Comparison of ENCODE assay signal across 8 cellular contexts in genomic region chr3:4985330-4986174, GRCh38. TPM values are rescaled to one million over a fixed set of nuclear protein-coding genes. Genes with fewer than 3 reads are reported as not detected.
DNase-seq lines count a peak whose midpoint lies in the region; ATAC-seq and TF ChIP-seq lines count a peak whose summit lies in the region.

No MANE protein-coding gene starts in this region.

- H3K36me3 ChIP-seq in effector memory CD4-positive, alpha-beta T cell (ENCODE audit: control insufficient read depth, insufficient read depth, low read length) = peaks cover 23% of the 10 kb centered on the region

- no peak for TF ChIP-seq CTCF in nephron progenitor cell (IDR thresholded peaks at IDR 0.05)

- peak; percentile 38 for TF ChIP-seq POLR2A in GM18505 (IDR thresholded peaks at IDR 0.05; ENCODE audit: borderline replicate concordance, extremely low read depth, insufficient read depth, insufficient read length)

- H3K4me3 ChIP-seq in effector memory CD4-positive, alpha-beta T cell (ENCODE audit: insufficient read depth, low read depth, low read length, poor library complexity, severe bottlenecking) = no peak overlapping the region

- H3K4me1 Mint-ChIP-seq in nephron progenitor cell = peaks cover 79% of the 10 kb centered on the region

- no peaks in the 10 kb centered on the region for H3K9me3 ChIP-seq in effector memory CD4-positive, alpha-beta T cell (ENCODE audit: control insufficient read depth, low read length)

- DNase-seq in RPMI7951 (ENCODE audit: low read depth) = peak; percentile 94
- DNase-seq in effector memory CD4-positive, alpha-beta T cell = no peak
- DNase-seq in nephron progenitor cell = no peak
- DNase-seq in NCI-H1436 (lab: John Stamatoyannopoulos, UW) = no peak

- no peaks in the 10 kb centered on the region for H3K27me3 ChIP-seq in effector memory CD4-positive, alpha-beta T cell (replicated peaks; ENCODE audit: control insufficient read depth, insufficient read depth, low read length, poor library complexity, severe bottlenecking)

- peak overlapping the region; percentile 85 for H3K27ac ChIP-seq in effector memory CD4-positive, alpha-beta T cell (ENCODE audit: insufficient read depth, low read length, poor library complexity, severe bottlenecking)

- H3K27me3 Mint-ChIP-seq in nephron progenitor cell (ENCODE audit: low read depth, poor library complexity) = no peaks in the 10 kb centered on the region

- H3K27ac Mint-ChIP-seq in nephron progenitor cell = peak overlapping the region; percentile 56

- H3K4me1 ChIP-seq in effector memory CD4-positive, alpha-beta T cell (ENCODE audit: control insufficient read depth, insufficient read depth, low read length, poor library complexity, severe bottlenecking) = peaks cover 57% of the 10 kb centered on the region

- H3K36me3 Mint-ChIP-seq in nephron progenitor cell (ENCODE audit: low read depth) = peaks cover 19% of the 10 kb centered on the region

- H3K4me3 Mint-ChIP-seq in nephron progenitor cell = peak overlapping the region; percentile 72

- no peaks in the 10 kb centered on the region for H3K9me3 Mint-ChIP-seq in nephron progenitor cell

- no peak for ATAC-seq in GM18505 (IDR thresholded peaks at IDR 0.05; ENCODE audit: unreplicated experiment)
- ATAC-seq in GM18519 (IDR thresholded peaks at IDR 0.05; ENCODE audit: low FRiP score, unreplicated experiment) = no peak
- ATAC-seq in HG03469 (IDR thresholded peaks at IDR 0.05; ENCODE audit: unreplicated experiment) = no peak
- no peak for ATAC-seq in GM19452 (IDR thresholded peaks at IDR 0.05; ENCODE audit: unreplicated experiment)

RNA-seq across cellular contexts. Expression of gene BHLHE40, which starts 6.3 kb away (rescaled TPM):
- total RNA-seq in RPMI7951 (2014; rRNA removed; shearing (Covaris generic)) = 43.2 and 62.8 TPM in 2 replicates
